16 cellular contexts compared by ENCODE assay signal in the genomic region with DNA sequence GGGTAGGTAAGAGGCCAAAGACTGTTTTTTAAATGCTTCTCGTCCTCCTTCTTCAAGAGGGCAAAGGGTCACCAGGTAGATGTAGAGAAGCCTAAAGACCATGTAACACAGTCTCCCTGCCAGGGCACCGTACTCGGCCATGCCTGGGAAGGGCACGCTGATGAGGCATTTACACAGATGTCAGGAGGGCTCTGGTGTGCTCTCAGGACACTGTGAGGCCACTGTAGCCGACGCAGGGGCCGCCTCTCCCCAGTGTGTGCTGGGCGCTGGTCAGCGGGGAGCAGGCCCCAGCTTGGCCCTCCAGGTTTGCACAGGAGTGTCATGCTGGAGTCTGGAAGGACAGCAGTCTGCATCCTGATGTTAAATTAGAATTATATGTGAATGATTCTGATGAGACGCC. TPM values are rescaled to one million over a fixed set of nuclear protein-coding genes. Genes with fewer than 3 reads are reported as not detected.
DNase-seq lines count a peak whose midpoint lies in the region; ATAC-seq and TF ChIP-seq lines count a peak whose summit lies in the region.
"Had no signal": no experiment of that assay in that cellular context is flagged by ENCODE, and none has a peak within 500 bp of the region (broad histone marks: within the 10 kb centered on the region; RNA-seq: fewer than 3 reads in every experiment).

No MANE protein-coding gene starts in this region.

- no peak overlapping the region for H4K8ac ChIP-seq in neuronal stem cell (ENCODE audit: low read depth, low read length)

- peaks cover 32% of the 10 kb centered on the region for H3K36me3 Mint-ChIP-seq in endodermal cell (ENCODE audit: low read depth)

- intact Hi-C loops in Right ventricle myocardium inferior (cut with DNase I) (no loop called here), cardiac septum (cut with DNase I) (no loop called here)

- H3K27ac ChIP-seq in endodermal cell (ENCODE audit: low read depth, low read length) (no peak overlapping the region), neuronal stem cell (replicated peaks; ENCODE audit: low read length) (no peak overlapping the region)
- H3K27ac ChIP-seq: BLaER1 treated with 17β-estradiol and CSF1 and Interleukin-3, amounts not matched to agents 10 nM and 100 nM; GM23248; HL-60 had no signal

- no peak overlapping the region for H4K91ac ChIP-seq in neuronal stem cell (ENCODE audit: low read depth, low read length, poor library complexity)

- no peaks in the 10 kb centered on the region for H3K4me1 Mint-ChIP-seq in endodermal cell
- H3K4me1 Mint-ChIP-seq: CD4-positive, CD25-positive, alpha-beta regulatory T cell had no signal

- H3K4ac ChIP-seq in neuronal stem cell (ENCODE audit: low read length): no peak overlapping the region

- H3K9me3 Mint-ChIP-seq in endodermal cell: no peaks in the 10 kb centered on the region
- H3K9me3 Mint-ChIP-seq: CD4-positive, CD25-positive, alpha-beta regulatory T cell had no signal

- H2AK5ac ChIP-seq in neuronal stem cell (ENCODE audit: low read depth, low read length): no peak overlapping the region

- DNase-seq in Right ventricle myocardium inferior (ENCODE audit: missing footprints) (peak; percentile 13), cardiac septum (ENCODE audit: low spot score) (no peak), endodermal cell (no peak), neuronal stem cell (ENCODE audit: low spot score) (no peak), NCI-H510A (lab: John Stamatoyannopoulos, UW) (no peak), DMS53 treated with DMSO at 0.1 percent for 48 hours (lab: John Stamatoyannopoulos, UW; ENCODE audit: unreplicated experiment) (no peak), inferior parietal cortex (ENCODE audit: extremely low spot score) (no peak)
- DNase-seq: ACHN; CD4-positive, CD25-positive, alpha-beta regulatory T cell; DMS53; GM23248; IMR-90 had no signal

- H2BK5ac ChIP-seq in neuronal stem cell (ENCODE audit: low read length): no peak overlapping the region

- H2AFZ ChIP-seq in neuronal stem cell (ENCODE audit: low read length): no peak overlapping the region
- H2AFZ ChIP-seq: GM23248 had no signal

- H3K18ac ChIP-seq in neuronal stem cell (ENCODE audit: low read length): no peak overlapping the region

- no peak overlapping the region for H3K23ac ChIP-seq in neuronal stem cell (ENCODE audit: low read depth, low read length, poor library complexity)

- peaks cover 3% of the 10 kb centered on the region for H3K79me1 ChIP-seq in neuronal stem cell (ENCODE audit: low read depth, low read length)

- no peak overlapping the region for H3K4me2 ChIP-seq in neuronal stem cell (ENCODE audit: insufficient read depth, low read length, poor library complexity, severe bottlenecking)
- H3K4me2 ChIP-seq: BLaER1 treated with 17β-estradiol and CSF1 and Interleukin-3, amounts not matched to agents 10 nM and 100 nM had no signal

- 91 to 93% methylated on average over 4 to 9 of the region's 10 CpGs for WGBS in endodermal cell (ENCODE audit: insufficient coverage in 1 of 2, insufficient read length in 1 of 2), 2 experiments
- no CpG with 5 or more reads among the region's 10 CpGs for WGBS in neuronal stem cell (ENCODE audit: extremely low coverage in 2 of 2, insufficient read length in 2 of 2, insufficient replicate concordance in 1 of 2), 2 donors

- TF ChIP-seq CTCF in endodermal cell (conservative IDR thresholded peaks at IDR 0.05): no peak

- H3K14ac ChIP-seq in neuronal stem cell (ENCODE audit: low read length): no peak overlapping the region

- no peak overlapping the region for H2BK15ac ChIP-seq in neuronal stem cell (ENCODE audit: low read length)

- H2BK12ac ChIP-seq in neuronal stem cell (ENCODE audit: low read length): no peak overlapping the region

- no peak overlapping the region for H3K4me3 Mint-ChIP-seq in endodermal cell
- H3K4me3 Mint-ChIP-seq: CD4-positive, CD25-positive, alpha-beta regulatory T cell had no signal

- H2BK120ac ChIP-seq in neuronal stem cell (ENCODE audit: low read depth, low read length): no peak overlapping the region

- H3K27me3 ChIP-seq in endodermal cell (ENCODE audit: control insufficient read depth, insufficient read depth, low read length, poor library complexity, severe bottlenecking): no peaks in the 10 kb centered on the region
- H3K27me3 ChIP-seq in neuronal stem cell (ENCODE audit: control insufficient read depth in 3 of 3, insufficient read depth in 3 of 3, low read depth in 1 of 3, low read length in 3 of 3): no peaks in the 10 kb centered on the region
- H3K27me3 ChIP-seq: BLaER1 treated with 17β-estradiol and CSF1 and Interleukin-3, amounts not matched to agents 10 nM and 100 nM had no signal

- peak overlapping the region; percentile 52 for H3K27ac Mint-ChIP-seq in endodermal cell

- H3K36me3 ChIP-seq in endodermal cell (ENCODE audit: control insufficient read depth, insufficient read depth, low read length): peaks cover 30% of the 10 kb centered on the region
- H3K36me3 ChIP-seq in neuronal stem cell (replicated peaks in 1 of 2; ENCODE audit: control insufficient read depth in 2 of 2, insufficient read depth in 2 of 2, low read length in 2 of 2): peaks cover 31 to 80% of the 10 kb centered on the region in 2 donors

- no peak overlapping the region for H3K4me3 ChIP-seq in endodermal cell (ENCODE audit: low read length)
- H3K4me3 ChIP-seq in neuronal stem cell (ENCODE audit: low read length in 2 of 2): no peak overlapping the region
- H3K4me3 ChIP-seq: BLaER1 treated with 17β-estradiol and CSF1 and Interleukin-3, amounts not matched to agents 10 nM and 100 nM; GM23248 had no signal

- no peak for ATAC-seq in Right ventricle myocardium inferior

- no peaks in the 10 kb centered on the region for H3K4me1 ChIP-seq in endodermal cell (ENCODE audit: control insufficient read depth, insufficient read depth, low read length)
- no peaks in the 10 kb centered on the region for H3K4me1 ChIP-seq in neuronal stem cell (ENCODE audit: control insufficient read depth in 2 of 2, insufficient read depth in 1 of 2, low read depth in 1 of 2, low read length in 2 of 2)
- H3K4me1 ChIP-seq: BLaER1 treated with 17β-estradiol and CSF1 and Interleukin-3, amounts not matched to agents 10 nM and 100 nM had no signal

- no peaks in the 10 kb centered on the region for H3K9me3 ChIP-seq in endodermal cell (ENCODE audit: control insufficient read depth, low read length)
- H3K9me3 ChIP-seq in neuronal stem cell (replicated peaks in 1 of 2; ENCODE audit: control insufficient read depth in 2 of 2, insufficient read depth in 1 of 2, low read depth in 1 of 2, low read length in 2 of 2): no peaks in the 10 kb centered on the region
- H3K9me3 ChIP-seq: BLaER1 treated with 17β-estradiol and CSF1 and Interleukin-3, amounts not matched to agents 10 nM and 100 nM had no signal

- H3K27me3 Mint-ChIP-seq in endodermal cell (ENCODE audit: insufficient read depth): no peaks in the 10 kb centered on the region
- H3K27me3 Mint-ChIP-seq: CD4-positive, CD25-positive, alpha-beta regulatory T cell had no signal

- no peak overlapping the region for H3K9ac ChIP-seq in endodermal cell (ENCODE audit: extremely low read depth, low read length, poor library complexity, severe bottlenecking)
- peak overlapping the region; percentile 47 for H3K9ac ChIP-seq in neuronal stem cell (ENCODE audit: low read depth, low read length, poor library complexity)
- H3K9ac ChIP-seq: BLaER1 treated with 17β-estradiol and CSF1 and Interleukin-3, amounts not matched to agents 10 nM and 100 nM; GM23248 had no signal

RNA-seq across cellular contexts. Expression of a gene that starts 7.1 kb away (rescaled TPM):
- total RNA-seq in Right ventricle myocardium inferior (21.6 TPM), cardiac septum (26.6 TPM), endodermal cell (10 to 100 TPM; 28.2 to 29.6 TPM)
- 23.8 TPM for polyA plus RNA-seq in endodermal cell (2013, experiment 1 of 2)
- 21.6 TPM for polyA plus RNA-seq in endodermal cell (2013, experiment 2 of 2)
- 24.2 TPM for polyA plus RNA-seq in neuronal stem cell (2013, experiment 1 of 2)
- 25.1 TPM for polyA plus RNA-seq in neuronal stem cell (2013, experiment 2 of 2)

RNA-seq across cellular contexts. Expression of a gene that starts 32.1 kb away (rescaled TPM):
- total RNA-seq in Right ventricle myocardium inferior (7.8 TPM), cardiac septum (8.0 TPM), endodermal cell (10 to 100 TPM; 23.2 to 28.8 TPM)
- 26.8 TPM for polyA plus RNA-seq in endodermal cell (2013, experiment 1 of 2)
- 25.7 TPM for polyA plus RNA-seq in endodermal cell (2013, experiment 2 of 2)
- 13.7 TPM for polyA plus RNA-seq in neuronal stem cell (2013, experiment 1 of 2)
- 13.4 TPM for polyA plus RNA-seq in neuronal stem cell (2013, experiment 2 of 2)

RNA-seq across cellular contexts. Expression of a gene that starts 32.5 kb away (rescaled TPM):
- total RNA-seq in Right ventricle myocardium inferior (230 TPM), cardiac septum (198 TPM), endodermal cell (100 to 1,000 TPM; 279 to 280 TPM)
- polyA plus RNA-seq in endodermal cell (2013, experiment 1 of 2): 253 TPM
- polyA plus RNA-seq in endodermal cell (2013, experiment 2 of 2): 256 TPM
- 299 TPM for polyA plus RNA-seq in neuronal stem cell (2013, experiment 1 of 2)
- polyA plus RNA-seq in neuronal stem cell (2013, experiment 2 of 2): 308 TPM

RNA-seq across cellular contexts. Expression of a gene that starts 44.4 kb away (rescaled TPM):
- total RNA-seq in Right ventricle myocardium inferior (not detected), cardiac septum (not detected), endodermal cell (under 1 TPM in 1 of 2 donors, not detected in 1; 0.44 TPM)
- polyA plus RNA-seq in endodermal cell (2013, experiment 1 of 2): 1.5 TPM
- polyA plus RNA-seq in endodermal cell (2013, experiment 2 of 2): 1.4 TPM
- 1.4 TPM for polyA plus RNA-seq in neuronal stem cell (2013, experiment 1 of 2)
- 1.4 TPM for polyA plus RNA-seq in neuronal stem cell (2013, experiment 2 of 2)
- total RNA-seq: A172; CD4-positive, CD25-positive, alpha-beta regulatory T cell; Daoy; GM23248; IMR-90 had no signal
- polyA plus RNA-seq: CD4-positive, CD25-positive, alpha-beta regulatory T cell; GM23248; IMR-90 had no signal

RNA-seq across cellular contexts. Expression of a gene that starts 53.4 kb away (rescaled TPM):
- total RNA-seq in Right ventricle myocardium inferior (55.2 TPM), cardiac septum (51.0 TPM), endodermal cell (10 to 100 TPM; 89.1 to 91.1 TPM)
- 74.6 TPM for polyA plus RNA-seq in endodermal cell (2013, experiment 1 of 2)
- polyA plus RNA-seq in endodermal cell (2013, experiment 2 of 2): 61.5 TPM
- 74.7 TPM for polyA plus RNA-seq in neuronal stem cell (2013, experiment 1 of 2)
- 78.8 TPM for polyA plus RNA-seq in neuronal stem cell (2013, experiment 2 of 2)
